In genomic region chr16:30989469-30990047, GRCh38 we compare ENCODE assay signal across 20 cellular contexts. TPM values are rescaled to one million over a fixed set of nuclear protein-coding genes. Genes with fewer than 3 reads are reported as not detected.
DNase-seq lines count a peak whose midpoint lies in the region; ATAC-seq, FAIRE-seq and TF ChIP-seq lines count a peak whose summit lies in the region.
"Had no signal": no experiment of that assay in that cellular context is flagged by ENCODE, and none has a peak within 500 bp of the region (broad histone marks: within the 10 kb centered on the region; RNA-seq: fewer than 3 reads in every experiment).

No MANE protein-coding gene starts in this region.

- H3K4me1 ChIP-seq in left ventricle myocardium inferior (peaks cover 20% of the 10 kb centered on the region), K562 (replicated peaks in 1 of 2; ENCODE audit: control insufficient read depth in 2 of 2, insufficient read depth in 2 of 2, low read length in 2 of 2) (peaks cover 24 to 66% of the 10 kb centered on the region in 2 experiments)

- TF ChIP-seq RAD21 in K562 (CRISPR knock-in tag; conservative IDR thresholded peaks at IDR 0.05 in 1 of 2, IDR thresholded peaks at IDR 0.05 in 1 of 2), result no peak

- H2AFZ ChIP-seq in K562 (ENCODE audit: low read depth, low read length), result no peak overlapping the region

- FAIRE-seq in K562 (lab: Jason Lieb, UNC), result no peak
- peak; percentile 35 for FAIRE-seq in urothelium cell line (lab: Jason Lieb, UNC)
- FAIRE-seq: D721Med, G401.6, GM12892, GM19239, H1 had no signal

- POLR2A ChIA-PET in K562 (lab: Yijun Ruan, JAX), result interaction anchor here (1.0 kb wide), 1 partner anchor 239 kb away, joined by 6 read pairs; no protein-coding TSS in a partner anchor

- TF ChIP-seq CTCF in left ventricle myocardium inferior (IDR thresholded peaks at IDR 0.05; ENCODE audit: borderline replicate concordance), result no peak
- TF ChIP-seq CTCF in K562 (IDR thresholded peaks at IDR 0.05 in 2 of 3, conservative IDR thresholded peaks at IDR 0.05 in 1 of 3; ENCODE audit: insufficient read depth in 2 of 3, low read depth in 1 of 3, low read length in 3 of 3), result no peak

- H3K79me2 ChIP-seq in K562 (ENCODE audit: control insufficient read depth, insufficient read depth, low read length), result peaks cover 15% of the 10 kb centered on the region

- no peak overlapping the region for H3K9ac ChIP-seq in K562 (ENCODE audit: insufficient read depth in 1 of 2, low read depth in 2 of 2, low read length in 2 of 2)

- no peak for TF ChIP-seq EP300 in K562 (IDR thresholded peaks at IDR 0.05; ENCODE audit: low read length)

- H3K4me3 ChIP-seq in left ventricle myocardium inferior, result no peak overlapping the region
- no peak overlapping the region for H3K4me3 ChIP-seq in K562
- H3K4me3 ChIP-seq: HAP-1 had no signal

- ATAC-seq in Right ventricle myocardium inferior (no peak), K562 (no peak), GM21528 (IDR thresholded peaks at IDR 0.05; ENCODE audit: low FRiP score, unreplicated experiment) (no peak)
- ATAC-seq: CD8-positive, alpha-beta T cell had no signal

- intact Hi-C loops in left ventricle myocardium inferior (cut with micrococcal nuclease), result loop anchor here (10.0 kb wide), 2 partner anchors 155 to 465 kb away; partner anchors contain the start of gene ARMC5
- intact Hi-C loops in Right ventricle myocardium inferior (cut with DNase I), result loop anchor here (5.0 kb wide), 2 partner anchors 393 to 468 kb away; partner anchors contain the start of gene ARMC5
- intact Hi-C loops in K562 (cut with micrococcal nuclease), result loop anchor here (5.0 to 10.0 kb wide), 4 partner anchors 43 to 305 kb away; partner anchors contain the start of genes STX4, ZNF646 and ZNF668

- no peaks in the 10 kb centered on the region for H4K20me1 ChIP-seq in K562 (replicated peaks; ENCODE audit: control insufficient read depth, insufficient read depth, low read length)

- DNase-seq in left ventricle myocardium inferior (no peak), Right ventricle myocardium inferior (ENCODE audit: missing footprints) (no peak), K562 (ENCODE audit: extremely low read depth in 1 of 4, low spot score in 3 of 4) (no peak), urothelium cell line (ENCODE audit: low spot score) (no peak)
- DNase-seq in activated naive CD4-positive, alpha-beta T cell (lab: John Stamatoyannopoulos, UW), result no peak
- DNase-seq: CD8-positive, alpha-beta T cell; COR-L47; DMS153; DMS79 treated with DMSO at 0.1 percent for 48 hours; EL had no signal

- TF ChIP-seq POLR2A in K562 (conservative IDR thresholded peaks at IDR 0.05), result no peak

- WGBS in K562 (ENCODE audit: insufficient coverage, low coverage, missing lambda C conversion rate), result 65% methylated on average over 7 of the region's 23 CpGs

- no peaks in the 10 kb centered on the region for H3K9me1 ChIP-seq in K562 (ENCODE audit: control insufficient read depth, insufficient read depth, low read length)

- no peaks in the 10 kb centered on the region for H3K9me3 ChIP-seq in left ventricle myocardium inferior (replicated peaks)
- H3K9me3 ChIP-seq in K562 (replicated peaks; ENCODE audit: control insufficient read depth, insufficient read depth, low read depth, low read length), result no peaks in the 10 kb centered on the region
- H3K9me3 ChIP-seq: HAP-1 had no signal

- peak overlapping the region; percentile 52 for H3K27ac ChIP-seq in left ventricle myocardium inferior (replicated peaks)
- H3K27ac ChIP-seq in K562 (ENCODE audit: extremely low read depth, low read depth, low read length), result no peak overlapping the region
- H3K27ac ChIP-seq: 22Rv1, HL-60 had no signal

- no TSS peak for BruUV-seq in K562 (replicated peaks; lab: Mats Ljungman, UMichigan)

- H3K36me3 ChIP-seq in left ventricle myocardium inferior, result no peaks in the 10 kb centered on the region
- H3K36me3 ChIP-seq in K562 (ENCODE audit: control insufficient read depth, insufficient read depth, low read length), result peaks cover 22% of the 10 kb centered on the region; the same call in 1 of the 3 replicates

- H3K4me2 ChIP-seq in K562 (ENCODE audit: insufficient read depth, low read length), result no peak overlapping the region

- CTCF ChIA-PET in K562 (lab: Yijun Ruan, JAX; ENCODE audit: low intra/inter-chr PET ratio), result no interaction called here

- no peaks in the 10 kb centered on the region for H3K27me3 ChIP-seq in left ventricle myocardium inferior (ENCODE audit: low read depth)
- no peaks in the 10 kb centered on the region for H3K27me3 ChIP-seq in K562 (ENCODE audit: control insufficient read depth in 2 of 2, insufficient read depth in 2 of 2, low read length in 2 of 2)

- in situ Hi-C loops in K562 (cut with MboI), result loop anchor here (10.0 to 25.0 kb wide), 3 partner anchors 305 to 448 kb away; partner anchors contain the start of genes COX6A2 and ZNF843

RNA-seq across cellular contexts. Expression of gene HSD3B7, which starts 4.6 kb away (rescaled TPM):
- total RNA-seq in left ventricle myocardium inferior (5.5 TPM), Right ventricle myocardium inferior (7.0 TPM), K562 (2014; rRNA removed) (49.1 and 61.1 TPM in 2 replicates), K562 (2014; rRNA removed; fragmentation: Illumina TruSeq; extraction: Trizol) (7.6 and 10.0 TPM in 2 replicates), K562 (2015; rRNA removed; fragmentation: Illumina TruSeq; extraction: Trizol) (23.6 and 24.1 TPM in 2 replicates), K562 (2021) (43.5 and 51.9 TPM in 2 replicates)
- total RNA-seq in K562 (2011; cell fraction: chromatin; rRNA removed; ENCODE audit: low replicate concordance), result 10.2 and 37.3 TPM in 2 replicates
- 37.7 and 50.4 TPM in 2 replicates for total RNA-seq in K562 (2011; cell fraction: nucleolus; rRNA removed)
- 23.5 and 27.4 TPM in 2 replicates for total RNA-seq in K562 (2011; cell fraction: nucleoplasm; rRNA removed)
- polyA plus RNA-seq in K562 (2011; rRNA removed) (10.7 and 24.4 TPM in 2 replicates), K562 (2014; fragmentation: Illumina TruSeq; extraction: Trizol) (23.0 and 30.5 TPM in 2 replicates), K562 (2014; fragmentation: Nextera tagmentation; extraction: Ambion mirVana) (1 to 10 TPM; 5.4 to 6.7 TPM), K562 (2014; rRNA removed) (39.3 and 43.9 TPM in 2 replicates)
- polyA plus RNA-seq in K562 (2011; cell fraction: cytosol; rRNA removed), result 30.3 and 36.8 TPM in 2 replicates
- polyA plus RNA-seq in K562 (2011; cell fraction: nucleus; rRNA removed), result 40.7 and 47.2 TPM in 2 replicates
- 27.3 and 32.5 TPM in 2 replicates for polyA plus RNA-seq in K562 (2012)
- 4.3 and 5.1 TPM in 2 replicates for polyA minus RNA-seq in K562 (2011; rRNA and poly(A)+ RNA removed)
- polyA minus RNA-seq in K562 (2011; cell fraction: cytosol; rRNA and poly(A)+ RNA removed), result 8.5 and 17.7 TPM in 2 replicates
- polyA minus RNA-seq in K562 (2011; cell fraction: nucleus; rRNA and poly(A)+ RNA removed), result 3.9 and 6.8 TPM in 2 replicates

RNA-seq across cellular contexts. Expression of gene STX1B, which starts 20.9 kb away (rescaled TPM):
- total RNA-seq in left ventricle myocardium inferior, result 0.77 TPM
- 0.41 TPM for total RNA-seq in Right ventricle myocardium inferior
- total RNA-seq in K562 (2011; cell fraction: chromatin; rRNA removed; ENCODE audit: low replicate concordance), result 15.5 and 33.2 TPM in 2 replicates
- total RNA-seq in K562 (2011; cell fraction: nucleolus; rRNA removed), result 14.7 and 18.7 TPM in 2 replicates
- 20.5 and 24.8 TPM in 2 replicates for total RNA-seq in K562 (2011; cell fraction: nucleoplasm; rRNA removed)
- 0.78 and 0.86 TPM in 2 replicates for total RNA-seq in K562 (2014; rRNA removed)
- 0.73 and 0.80 TPM in 2 replicates for total RNA-seq in K562 (2014; rRNA removed; fragmentation: Illumina TruSeq; extraction: Trizol)
- total RNA-seq in K562 (2015; rRNA removed; fragmentation: Illumina TruSeq; extraction: Trizol), result 0.79 and 1.1 TPM in 2 replicates
- total RNA-seq in K562 (2021), result 1.5 and 2.5 TPM in 2 replicates
- polyA plus RNA-seq in K562 (2011; rRNA removed), result 1.2 and 3.0 TPM in 2 replicates
- polyA plus RNA-seq in K562 (2011; cell fraction: cytosol; rRNA removed), result 1.3 and 2.3 TPM in 2 replicates
- polyA plus RNA-seq in K562 (2011; cell fraction: nucleus; rRNA removed), result 13.0 and 14.6 TPM in 2 replicates
- polyA plus RNA-seq in K562 (2012), result 1.4 and 2.7 TPM in 2 replicates
- 0.80 and 1.6 TPM in 2 replicates for polyA plus RNA-seq in K562 (2014; fragmentation: Illumina TruSeq; extraction: Trizol)
- under 1 TPM; 0.07 to 0.08 TPM for polyA plus RNA-seq in K562 (2014; fragmentation: Nextera tagmentation; extraction: Ambion mirVana)
- polyA plus RNA-seq in K562 (2014; rRNA removed), result 1.2 and 2.1 TPM in 2 replicates
- 3.0 and 6.1 TPM in 2 replicates for polyA minus RNA-seq in K562 (2011; rRNA and poly(A)+ RNA removed)
- polyA minus RNA-seq in K562 (2011; cell fraction: cytosol; rRNA and poly(A)+ RNA removed), result 2.7 and 3.6 TPM in 2 replicates
- polyA minus RNA-seq in K562 (2011; cell fraction: nucleus; rRNA and poly(A)+ RNA removed), result 5.5 and 8.1 TPM in 2 replicates
- polyA plus RNA-seq: CD14-positive monocyte had no signal

RNA-seq across cellular contexts. Expression of gene SETD1A, which starts 32.0 kb away (rescaled TPM):
- total RNA-seq in left ventricle myocardium inferior, result 7.4 TPM
- 9.4 TPM for total RNA-seq in Right ventricle myocardium inferior
- 24.2 and 49.1 TPM in 2 replicates for total RNA-seq in K562 (2011; cell fraction: chromatin; rRNA removed; ENCODE audit: low replicate concordance)
- total RNA-seq in K562 (2011; cell fraction: nucleolus; rRNA removed), result 22.3 and 24.7 TPM in 2 replicates
- 17.1 and 19.1 TPM in 2 replicates for total RNA-seq in K562 (2011; cell fraction: nucleoplasm; rRNA removed)
- 4.2 and 7.9 TPM in 2 replicates for total RNA-seq in K562 (2014; rRNA removed)
- 2.0 and 2.5 TPM in 2 replicates for total RNA-seq in K562 (2014; rRNA removed; fragmentation: Illumina TruSeq; extraction: Trizol)
- 4.6 and 5.7 TPM in 2 replicates for total RNA-seq in K562 (2015; rRNA removed; fragmentation: Illumina TruSeq; extraction: Trizol)
- 30.2 and 36.0 TPM in 2 replicates for total RNA-seq in K562 (2021)
- 2.2 and 3.0 TPM in 2 replicates for polyA plus RNA-seq in K562 (2011; rRNA removed)
- 1.6 and 2.3 TPM in 2 replicates for polyA plus RNA-seq in K562 (2011; cell fraction: cytosol; rRNA removed)
- polyA plus RNA-seq in K562 (2011; cell fraction: nucleus; rRNA removed), result 15.4 and 22.7 TPM in 2 replicates
- polyA plus RNA-seq in K562 (2012), result 17.4 and 52.0 TPM in 2 replicates
- polyA plus RNA-seq in K562 (2014; fragmentation: Illumina TruSeq; extraction: Trizol), result 15.0 and 20.1 TPM in 2 replicates
- polyA plus RNA-seq in K562 (2014; fragmentation: Nextera tagmentation; extraction: Ambion mirVana), result under 1 TPM; 0.08 to 0.14 TPM
- polyA plus RNA-seq in K562 (2014; rRNA removed), result 15.5 and 16.9 TPM in 2 replicates
- 1.7 and 2.1 TPM in 2 replicates for polyA minus RNA-seq in K562 (2011; rRNA and poly(A)+ RNA removed)
- 10.0 and 10.3 TPM in 2 replicates for polyA minus RNA-seq in K562 (2011; cell fraction: cytosol; rRNA and poly(A)+ RNA removed)
- 6.1 and 8.6 TPM in 2 replicates for polyA minus RNA-seq in K562 (2011; cell fraction: nucleus; rRNA and poly(A)+ RNA removed)

RNA-seq across cellular contexts. Expression of gene ORAI3, which starts 40.7 kb away (rescaled TPM):
- total RNA-seq in left ventricle myocardium inferior, result 12.2 TPM
- total RNA-seq in Right ventricle myocardium inferior, result 11.4 TPM
- total RNA-seq in K562 (2011; cell fraction: chromatin; rRNA removed; ENCODE audit: low replicate concordance), result 12.4 and 41.2 TPM in 2 replicates
- total RNA-seq in K562 (2011; cell fraction: nucleolus; rRNA removed), result 46.8 and 54.4 TPM in 2 replicates
- total RNA-seq in K562 (2011; cell fraction: nucleoplasm; rRNA removed), result 36.7 and 43.2 TPM in 2 replicates
- total RNA-seq in K562 (2014; rRNA removed), result 19.0 and 23.5 TPM in 2 replicates
- 6.3 and 7.8 TPM in 2 replicates for total RNA-seq in K562 (2014; rRNA removed; fragmentation: Illumina TruSeq; extraction: Trizol)
- 12.4 and 12.9 TPM in 2 replicates for total RNA-seq in K562 (2015; rRNA removed; fragmentation: Illumina TruSeq; extraction: Trizol)
- 21.9 and 23.3 TPM in 2 replicates for total RNA-seq in K562 (2021)
- polyA plus RNA-seq in K562 (2011; rRNA removed), result 15.8 and 29.7 TPM in 2 replicates
- polyA plus RNA-seq in K562 (2011; cell fraction: cytosol; rRNA removed), result 44.9 and 57.8 TPM in 2 replicates
- 25.0 and 28.3 TPM in 2 replicates for polyA plus RNA-seq in K562 (2011; cell fraction: nucleus; rRNA removed)
- 19.4 and 52.1 TPM in 2 replicates for polyA plus RNA-seq in K562 (2012)
- 14.1 and 18.0 TPM in 2 replicates for polyA plus RNA-seq in K562 (2014; fragmentation: Illumina TruSeq; extraction: Trizol)
- 1 to 10 TPM; 4.9 to 5.8 TPM for polyA plus RNA-seq in K562 (2014; fragmentation: Nextera tagmentation; extraction: Ambion mirVana)
- polyA plus RNA-seq in K562 (2014; rRNA removed), result 16.5 and 19.0 TPM in 2 replicates
- polyA minus RNA-seq in K562 (2011; rRNA and poly(A)+ RNA removed), result 12.8 and 14.8 TPM in 2 replicates
- polyA minus RNA-seq in K562 (2011; cell fraction: cytosol; rRNA and poly(A)+ RNA removed), result 15.8 and 19.1 TPM in 2 replicates
- 9.3 and 12.7 TPM in 2 replicates for polyA minus RNA-seq in K562 (2011; cell fraction: nucleus; rRNA and poly(A)+ RNA removed)

RNA-seq across cellular contexts. Expression of gene STX4, which starts 43.8 kb away (rescaled TPM):
- 43.1 TPM for total RNA-seq in left ventricle myocardium inferior
- total RNA-seq in Right ventricle myocardium inferior, result 42.3 TPM
- 37.7 and 76.5 TPM in 2 replicates for total RNA-seq in K562 (2011; cell fraction: chromatin; rRNA removed; ENCODE audit: low replicate concordance)
- 42.2 and 47.4 TPM in 2 replicates for total RNA-seq in K562 (2011; cell fraction: nucleolus; rRNA removed)
- total RNA-seq in K562 (2011; cell fraction: nucleoplasm; rRNA removed), result 37.8 and 42.9 TPM in 2 replicates
- 20.7 and 22.5 TPM in 2 replicates for total RNA-seq in K562 (2014; rRNA removed)
- total RNA-seq in K562 (2014; rRNA removed; fragmentation: Illumina TruSeq; extraction: Trizol), result 11.6 and 13.0 TPM in 2 replicates
- total RNA-seq in K562 (2015; rRNA removed; fragmentation: Illumina TruSeq; extraction: Trizol), result 20.3 and 21.5 TPM in 2 replicates
- 32.1 and 45.8 TPM in 2 replicates for total RNA-seq in K562 (2021)
- 26.9 and 29.6 TPM in 2 replicates for polyA plus RNA-seq in K562 (2011; rRNA removed)
- polyA plus RNA-seq in K562 (2011; cell fraction: cytosol; rRNA removed), result 27.4 and 36.6 TPM in 2 replicates
- polyA plus RNA-seq in K562 (2011; cell fraction: nucleus; rRNA removed), result 78.8 and 87.4 TPM in 2 replicates
- polyA plus RNA-seq in K562 (2012), result 50.6 and 58.7 TPM in 2 replicates
- polyA plus RNA-seq in K562 (2014; fragmentation: Illumina TruSeq; extraction: Trizol), result 30.6 and 36.8 TPM in 2 replicates
- polyA plus RNA-seq in K562 (2014; fragmentation: Nextera tagmentation; extraction: Ambion mirVana), result 1 to 10 TPM; 3.2 to 7.4 TPM
- 42.6 and 48.0 TPM in 2 replicates for polyA plus RNA-seq in K562 (2014; rRNA removed)
- 18.1 and 24.6 TPM in 2 replicates for polyA minus RNA-seq in K562 (2011; rRNA and poly(A)+ RNA removed)
- 15.8 and 19.9 TPM in 2 replicates for polyA minus RNA-seq in K562 (2011; cell fraction: cytosol; rRNA and poly(A)+ RNA removed)
- 11.7 and 19.1 TPM in 2 replicates for polyA minus RNA-seq in K562 (2011; cell fraction: nucleus; rRNA and poly(A)+ RNA removed)
